11 cellular contexts compared by ENCODE assay signal in the genomic region with DNA sequence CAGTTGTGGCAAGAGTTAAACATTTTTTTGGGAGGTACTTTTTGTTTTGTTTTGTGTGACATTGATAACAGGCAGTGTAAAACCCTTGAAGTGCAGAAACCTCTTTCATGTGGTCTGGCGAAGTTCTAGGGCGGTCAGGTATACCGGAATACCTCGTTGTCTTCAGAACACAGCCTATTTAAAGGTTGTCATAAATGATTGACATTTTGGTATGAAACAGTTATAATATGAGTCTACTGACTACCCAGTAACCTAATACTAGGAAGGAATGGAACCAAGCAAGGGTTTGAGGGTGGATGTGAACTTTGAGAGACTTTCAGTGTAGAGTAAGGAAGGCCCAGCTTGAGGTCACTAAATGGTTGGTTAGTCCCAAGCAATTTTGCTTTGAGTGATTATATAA. TPM values are rescaled to one million over a fixed set of nuclear protein-coding genes. Genes with fewer than 3 reads are reported as not detected.
A peak's percentile ranks its signal among the peaks of the same experiment; 100 is the strongest.
DNase-seq lines count a peak whose midpoint lies in the region; ATAC-seq, FAIRE-seq and TF ChIP-seq lines count a peak whose summit lies in the region.
"Had no signal": no experiment of that assay in that cellular context is flagged by ENCODE, and none has a peak within 500 bp of the region (broad histone marks: within the 10 kb centered on the region; RNA-seq: fewer than 3 reads in every experiment).

No MANE protein-coding gene starts in this region.

- H3K4me3 ChIP-seq in hepatocyte, result no peak overlapping the region
- H3K4me3 ChIP-seq: SK-N-MC had no signal

- H3K36me3 Mint-ChIP-seq in T-helper 17 cell (ENCODE audit: low read depth), result peaks cover 4% of the 10 kb centered on the region
- peaks cover 4% of the 10 kb centered on the region for H3K36me3 Mint-ChIP-seq in central memory CD8-positive, alpha-beta T cell (ENCODE audit: insufficient read depth)

- H3K4me1 Mint-ChIP-seq in T-helper 17 cell, result peaks cover 31% of the 10 kb centered on the region
- H3K4me1 Mint-ChIP-seq in central memory CD8-positive, alpha-beta T cell, result peaks cover 32% of the 10 kb centered on the region

- TF ChIP-seq POLR2A in erythroblast (IDR thresholded peaks at IDR 0.05; ENCODE audit: low read length) (no peak), GM12892 (IDR thresholded peaks at IDR 0.05; ENCODE audit: low read depth, low read length) (no peak)

- peak; percentile 57 for DNase-seq in activated gamma-delta T cell treated with Interleukin-2 at 50 U/mL for 16 hours
- DNase-seq in activated gamma-delta T cell (lab: John Stamatoyannopoulos, UW), result no peak
- DNase-seq in T-helper 17 cell, result peak; percentile 17 to 42 (median 38)
- DNase-seq in central memory CD8-positive, alpha-beta T cell (ENCODE audit: low spot score in 2 of 2), result peak; percentile 18 to 56
- no peak for DNase-seq in erythroblast (lab: John Stamatoyannopoulos, UW)
- DNase-seq in GM12892 (ENCODE audit: insufficient read length), result no peak
- DNase-seq in inferior parietal cortex (ENCODE audit: extremely low spot score), result no peak
- no peak for DNase-seq in hepatocyte (ENCODE audit: low spot score)

- peak overlapping the region; percentile 82 for H3K27ac Mint-ChIP-seq in T-helper 17 cell
- peak overlapping the region; percentile 45 for H3K27ac Mint-ChIP-seq in central memory CD8-positive, alpha-beta T cell (ENCODE audit: low read depth)

- WGBS in hepatocyte (ENCODE audit: low lambda C conversion rate, missing lambda C conversion rate), result 79% methylated on average over 4 of the region's 4 CpGs

- H3K27me3 Mint-ChIP-seq in T-helper 17 cell, result no peaks in the 10 kb centered on the region
- H3K27me3 Mint-ChIP-seq in central memory CD8-positive, alpha-beta T cell, result no peaks in the 10 kb centered on the region

- H3K79me2 ChIP-seq in hepatocyte, result no peaks in the 10 kb centered on the region
- H3K79me2 ChIP-seq: parathyroid adenoma had no signal

- H3K4me2 ChIP-seq in hepatocyte, result no peak overlapping the region

- no peaks in the 10 kb centered on the region for H3K9me2 ChIP-seq in hepatocyte (replicated peaks; ENCODE audit: insufficient read depth)

- no peak overlapping the region for H3K27ac ChIP-seq in hepatocyte
- H3K27ac ChIP-seq: parathyroid adenoma, SK-N-MC had no signal

- no peak for TF ChIP-seq CTCF in hepatocyte (IDR thresholded peaks at IDR 0.05; ENCODE audit: poor library complexity)

- H3K4me3 Mint-ChIP-seq in T-helper 17 cell, result peak overlapping the region; percentile 71
- peak overlapping the region; percentile 55 for H3K4me3 Mint-ChIP-seq in central memory CD8-positive, alpha-beta T cell

- no peaks in the 10 kb centered on the region for H3K9me3 Mint-ChIP-seq in central memory CD8-positive, alpha-beta T cell

- H3K4me1 ChIP-seq in hepatocyte (ENCODE audit: insufficient read depth), result no peaks in the 10 kb centered on the region
- H3K4me1 ChIP-seq: parathyroid adenoma had no signal

- no peaks in the 10 kb centered on the region for H3K27me3 ChIP-seq in hepatocyte

- H4K20me1 ChIP-seq in hepatocyte (ENCODE audit: insufficient read depth, poor library complexity, severe bottlenecking), result no peaks in the 10 kb centered on the region

- no peak overlapping the region for H2AFZ ChIP-seq in hepatocyte
- H2AFZ ChIP-seq: parathyroid adenoma had no signal

- FAIRE-seq in GM12892 (lab: Jason Lieb, UNC), result no peak
- FAIRE-seq: A204.1 had no signal

- peak; percentile 100 for ATAC-seq in T-helper 17 cell
- ATAC-seq in central memory CD8-positive, alpha-beta T cell (replicated peaks; ENCODE audit: extremely low read depth, poor library complexity, severe bottlenecking), result peak; percentile 97

- H3K9me3 ChIP-seq in T-helper 17 cell (ENCODE audit: control insufficient read depth, low read length, poor library complexity, severe bottlenecking), result no peaks in the 10 kb centered on the region
- H3K9me3 ChIP-seq in hepatocyte (ENCODE audit: low read depth), result no peaks in the 10 kb centered on the region

- no peaks in the 10 kb centered on the region for H3K36me3 ChIP-seq in hepatocyte (replicated peaks; ENCODE audit: insufficient read depth, low read depth)

RNA-seq across cellular contexts. Expression of gene PATJ, which starts 40.5 kb away (rescaled TPM):
- total RNA-seq in T-helper 17 cell (10 to 100 TPM; 56.6 to 72.1 TPM), hepatocyte (43.1 and 44.8 TPM in 2 replicates)
- polyA plus RNA-seq in GM12892 (2012; ENCODE audit: missing spikeins), result 3.6 TPM
- 20.0 and 21.4 TPM in 2 replicates for polyA plus RNA-seq in hepatocyte

RNA-seq across cellular contexts. Expression of gene TM2D1, which starts 57.8 kb away (rescaled TPM):
- total RNA-seq in T-helper 17 cell (10 to 100 TPM; 17.7 to 22.1 TPM), hepatocyte (101 and 109 TPM in 2 replicates)
- polyA plus RNA-seq in GM12892 (2012; ENCODE audit: missing spikeins), result 40.0 TPM
- 91.3 TPM in 2 replicates for polyA plus RNA-seq in hepatocyte

Comparison
In these comparisons a context has a peak if more than half of its experiments do, and no peak if none do; other contexts are left out.
1. DNase-seq: peak in activated gamma-delta T cell treated with Interleukin-2 at 50 U/mL for 16 hours (single experiment), T-helper 17 cell (3 of 3) and central memory CD8-positive, alpha-beta T cell (2 of 2); none in activated gamma-delta T cell (single experiment), erythroblast (0 of 2), GM12892 (single experiment), inferior parietal cortex (single experiment) and hepatocyte (single experiment).